31 cellular contexts compared by ENCODE assay signal in the genomic region with DNA sequence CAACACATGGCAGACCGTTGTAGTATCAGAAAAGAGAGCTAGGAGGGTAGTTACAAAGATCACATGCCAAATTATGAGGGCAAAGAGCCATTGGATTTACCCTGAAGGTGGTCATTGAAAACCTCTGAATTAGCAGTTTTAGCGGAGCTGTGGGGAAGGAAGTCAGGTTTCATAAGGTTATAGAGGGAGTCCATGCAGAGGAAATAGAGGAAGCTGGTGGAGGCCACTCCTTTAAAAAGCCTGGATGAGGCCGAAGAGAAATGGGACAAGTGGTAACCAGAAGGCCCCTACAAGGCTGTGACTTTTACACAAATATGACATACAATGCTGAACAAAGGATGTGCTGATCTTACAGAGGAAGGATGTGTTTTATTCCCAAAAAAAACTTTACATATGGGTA. TPM values are rescaled to one million over a fixed set of nuclear protein-coding genes. Genes with fewer than 3 reads are reported as not detected.
DNase-seq lines count a peak whose midpoint lies in the region; ATAC-seq and TF ChIP-seq lines count a peak whose summit lies in the region.
"Had no signal": no experiment of that assay in that cellular context is flagged by ENCODE, and none has a peak within 500 bp of the region (broad histone marks: within the 10 kb centered on the region; RNA-seq: fewer than 3 reads in every experiment).

No MANE protein-coding gene starts in this region.

- H3K4me3 Mint-ChIP-seq in CD4-positive, alpha-beta memory T cell, result no peak overlapping the region
- H3K4me3 Mint-ChIP-seq: activated B cell treated with CpG ODN at 0.5 μM for 24 hours; activated naive CD4-positive, alpha-beta T cell treated with anti-CD3 and anti-CD28 coated beads, Interleukin-2, amount 50 U/mL, for 24 hours; activated T-helper 17 cell treated with anti-CD3 and anti-CD28 coated beads, Interleukin-2, amount 50 U/mL, for 72 hours; GM23338; HFFc6; naive thymus-derived CD8-positive, alpha-beta T cell; T-helper 2 cell treated with Interferon-gamma antibody and Interleukin-4, amounts not matched to agents 5 μg/mL and 100 μg/mL, for 36 hours had no signal

- H3K36me3 Mint-ChIP-seq in CD4-positive, alpha-beta memory T cell, result no peaks in the 10 kb centered on the region
- H3K36me3 Mint-ChIP-seq: naive thymus-derived CD8-positive, alpha-beta T cell had no signal

- peak overlapping the region in 4 of 7 donors; percentile 26 to 81 (median 63) for H3K27ac Mint-ChIP-seq in CD4-positive, alpha-beta memory T cell
- H3K27ac Mint-ChIP-seq: activated B cell treated with CpG ODN at 0.5 μM for 24 hours; activated naive CD4-positive, alpha-beta T cell treated with anti-CD3 and anti-CD28 coated beads, Interleukin-2, amount 50 U/mL, for 24 hours; activated T-helper 17 cell treated with anti-CD3 and anti-CD28 coated beads, Interleukin-2, amount 50 U/mL, for 72 hours; GM23338; HFFc6; naive thymus-derived CD8-positive, alpha-beta T cell; T-helper 2 cell treated with Interferon-gamma antibody and Interleukin-4, amounts not matched to agents 5 μg/mL and 100 μg/mL, for 36 hours had no signal

- POLR2A ChIA-PET in CD4-positive, alpha-beta memory T cell (lab: Charles Lee; ENCODE audit: partially characterized antibody), result no interaction called here

- CTCF ChIA-PET in CD4-positive, alpha-beta memory T cell (lab: Charles Lee; ENCODE audit: partially characterized antibody), result no interaction called here

- peaks cover 0 to 2% (median 0%) of the 10 kb centered on the region in 8 donors for H3K9me3 Mint-ChIP-seq in CD4-positive, alpha-beta memory T cell
- H3K9me3 Mint-ChIP-seq: activated B cell treated with CpG ODN at 0.5 μM for 24 hours; activated naive CD4-positive, alpha-beta T cell treated with anti-CD3 and anti-CD28 coated beads, Interleukin-2, amount 50 U/mL, for 24 hours; activated T-helper 17 cell treated with anti-CD3 and anti-CD28 coated beads, Interleukin-2, amount 50 U/mL, for 72 hours; HFFc6 had no signal

- intact Hi-C loops in CD4-positive, alpha-beta memory T cell (cut with micrococcal nuclease), result no loop called here
- intact Hi-C loops in left lung (cut with DNase I), result no loop called here

- DNase-seq in AML-193 (lab: John Stamatoyannopoulos, UW) (peak; percentile 58 to 75), NOMO-1 treated with DMSO at 0.1 percent for 48 hours (lab: John Stamatoyannopoulos, UW; ENCODE audit: unreplicated experiment) (peak; percentile 56), left lung (no peak), GOT3 (lab: John Stamatoyannopoulos, UW) (no peak)
- DNase-seq in CD4-positive, alpha-beta memory T cell, result no peak
- DNase-seq: activated B cell treated with CpG ODN at 0.5 μM for 24 hours; activated CD4-positive, alpha-beta T cell treated with anti-CD3 and anti-CD28 coated beads, Interleukin-2, amount 50 U/mL, for 4 hours; amygdala; Calu3; DMS79 treated with DMSO at 0.1 percent for 48 hours; HFFc6; hypothalamus; midbrain; naive thymus-derived CD8-positive, alpha-beta T cell; NCI-H1105; NCI-H2029 treated with DMSO at 0.1 percent for 48 hours; NCI-H226; occipital lobe; OCI-M1 had no signal

- H3K4me1 ChIP-seq in CD4-positive, alpha-beta memory T cell (ENCODE audit: insufficient read depth, low read length), result peaks cover 19% of the 10 kb centered on the region
- H3K4me1 ChIP-seq in left lung, result peaks cover 0 to 61% of the 10 kb centered on the region in 2 donors

- H3K36me3 ChIP-seq in CD4-positive, alpha-beta memory T cell (ENCODE audit: insufficient read depth, low read length), result no peaks in the 10 kb centered on the region
- H3K36me3 ChIP-seq in left lung, result no peaks in the 10 kb centered on the region
- H3K36me3 ChIP-seq: BLaER1, tibial nerve had no signal

- H3K27me3 Mint-ChIP-seq in CD4-positive, alpha-beta memory T cell, result no peaks in the 10 kb centered on the region
- H3K27me3 Mint-ChIP-seq: activated B cell treated with CpG ODN at 0.5 μM for 24 hours; activated naive CD4-positive, alpha-beta T cell treated with anti-CD3 and anti-CD28 coated beads, Interleukin-2, amount 50 U/mL, for 24 hours; activated T-helper 17 cell treated with anti-CD3 and anti-CD28 coated beads, Interleukin-2, amount 50 U/mL, for 72 hours; naive thymus-derived CD8-positive, alpha-beta T cell had no signal

- no peak overlapping the region for H3K4me3 ChIP-seq in CD4-positive, alpha-beta memory T cell (ENCODE audit: low read length in 2 of 2)
- H3K4me3 ChIP-seq in left lung, result no peak overlapping the region
- H3K4me3 ChIP-seq: BLaER1, GM23338, skin epidermis, tibial nerve had no signal

- peaks cover 5 to 11% (median 8%) of the 10 kb centered on the region in 4 donors for H3K4me1 Mint-ChIP-seq in CD4-positive, alpha-beta memory T cell
- H3K4me1 Mint-ChIP-seq: activated T-helper 17 cell treated with anti-CD3 and anti-CD28 coated beads, Interleukin-2, amount 50 U/mL, for 72 hours had no signal

- no peaks in the 10 kb centered on the region for H3K27me3 ChIP-seq in CD4-positive, alpha-beta memory T cell (ENCODE audit: insufficient read depth, low read length)
- no peaks in the 10 kb centered on the region for H3K27me3 ChIP-seq in left lung
- H3K27me3 ChIP-seq: BLaER1, tibial nerve had no signal

- TF ChIP-seq CTCF in left lung (IDR thresholded peaks at IDR 0.05), result no peak

- H3K9me3 ChIP-seq in CD4-positive, alpha-beta memory T cell (ENCODE audit: control insufficient read depth in 1 of 2, low read length in 2 of 2), result no peaks in the 10 kb centered on the region
- H3K9me3 ChIP-seq in left lung, result no peaks in the 10 kb centered on the region
- H3K9me3 ChIP-seq: BLaER1 had no signal

- ATAC-seq in left lung, result peak; percentile 49
- no peak for ATAC-seq in HG02571 (IDR thresholded peaks at IDR 0.05; ENCODE audit: unreplicated experiment)
- ATAC-seq in HG03139 (IDR thresholded peaks at IDR 0.05; ENCODE audit: unreplicated experiment), result no peak
- ATAC-seq: activated T-helper 17 cell treated with anti-CD3 and anti-CD28 coated beads, Interleukin-2, amount 50 U/mL, for 72 hours; GM23338; left lobe of liver; naive thymus-derived CD8-positive, alpha-beta T cell; SK-N-SH treated with all-trans-retinoic acid at 6 μM for 48 hours had no signal

- H3K27ac ChIP-seq in CD4-positive, alpha-beta memory T cell (ENCODE audit: low read depth, low read length), result no peak overlapping the region
- H3K27ac ChIP-seq in left lung, result peak overlapping the region in 1 of 2 donors; percentile 57
- H3K27ac ChIP-seq: BLaER1, skin epidermis, tibial nerve had no signal

RNA-seq across cellular contexts. Expression of a gene that starts 13.2 kb away (rescaled TPM):
- 100 to 1,000 TPM; 307 to 315 TPM for total RNA-seq in CD4-positive, alpha-beta memory T cell
- polyA plus RNA-seq in CD4-positive, alpha-beta memory T cell, result 10 to 100 TPM; 31.0 to 92.5 TPM
- 10 to 100 TPM; 40.6 to 95.9 TPM for total RNA-seq in left lung
- total RNA-seq: LHCN-M2 had no signal

RNA-seq across cellular contexts. Expression of a gene that starts 49.0 kb away (rescaled TPM):
- total RNA-seq in CD4-positive, alpha-beta memory T cell, result 10 to 100 TPM; 28.4 to 31.7 TPM
- polyA plus RNA-seq in CD4-positive, alpha-beta memory T cell, result 10 to 100 TPM; 17.3 to 34.8 TPM
- total RNA-seq in left lung, result 10 to 100 TPM; 20.3 to 32.2 TPM

Comparison
In these comparisons a context has a peak if more than half of its experiments do, and no peak if none do; other contexts are left out.
1. DNase-seq: peak in AML-193 (2 of 2) and NOMO-1 treated with DMSO at 0.1 percent for 48 hours (single experiment); none in CD4-positive, alpha-beta memory T cell (0 of 5), left lung (0 of 2) and GOT3 (single experiment).